In genomic region chr9:125439434-125440272, GRCh38 we compare ENCODE assay signal across 22 cellular contexts.
DNase-seq lines count a peak whose midpoint lies in the region; TF ChIP-seq lines count a peak whose summit lies in the region.
"Had no signal": no experiment of that assay in that cellular context is flagged by ENCODE, and none has a peak within 500 bp of the region (broad histone marks: within the 10 kb centered on the region; RNA-seq: fewer than 3 reads in every experiment).

No MANE protein-coding gene starts in this region.

- CTCF ChIA-PET in HEK293 (lab: Yijun Ruan, JAX), result interaction anchor here (0.5 kb wide), 1 partner anchor 776 kb away, joined by 3 read pairs; no protein-coding TSS in a partner anchor

- H3K27ac ChIP-seq in BLaER1, result no peak overlapping the region
- H3K27ac ChIP-seq in HEK293 (ENCODE audit: extremely low read depth, low read depth, low read length), result no peak overlapping the region

- H3K36me3 ChIP-seq in BLaER1 (peaks cover 45% of the 10 kb centered on the region), HEK293 (ENCODE audit: control insufficient read depth in 2 of 2, insufficient read depth in 1 of 2, low read length in 2 of 2) (peaks cover 0 to 27% of the 10 kb centered on the region in 2 experiments; a peak in 1 of 3 replicates)

- no peak overlapping the region for H3K9ac ChIP-seq in BLaER1

- H3K9me3 ChIP-seq in BLaER1 (no peaks in the 10 kb centered on the region), HEK293 (ENCODE audit: control insufficient read depth, insufficient read depth, low read depth, low read length) (no peaks in the 10 kb centered on the region)

- intact Hi-C loops in posterior cingulate gyrus (cut with DNase I), result no loop called here

- TF ChIP-seq CTCF in HEK293 (tag by site-specific recombination; IDR thresholded peaks at IDR 0.05), result no peak

- H3K4me3 ChIP-seq in BLaER1 (no peak overlapping the region), HEK293 (ENCODE audit: low read depth, low read length) (no peak overlapping the region)

- no peaks in the 10 kb centered on the region for H3K27me3 ChIP-seq in BLaER1

- H3K4me1 ChIP-seq in BLaER1 (peaks cover 17% of the 10 kb centered on the region), HEK293 (ENCODE audit: control insufficient read depth, insufficient read depth, low read length) (no peaks in the 10 kb centered on the region)

- POLR2A ChIA-PET in HEK293 (lab: Yijun Ruan, JAX), result no interaction called here

- peaks cover 47% of the 10 kb centered on the region for H4K20me1 ChIP-seq in BLaER1

- peak; percentile 9 for DNase-seq in inferior parietal cortex (ENCODE audit: extremely low spot score)
- peak in 8 of 10 donors; percentile 45 to 94 (median 70) for DNase-seq in posterior cingulate gyrus
- DNase-seq in NCI-H2227 treated with DMSO at 0.1 percent for 48 hours (lab: John Stamatoyannopoulos, UW), result no peak
- DNase-seq in MV-4-11 (lab: John Stamatoyannopoulos, UW), result no peak
- no peak for DNase-seq in stimulated activated naive CD4-positive, alpha-beta T cell treated with Interleukin-2 at 50 U/mL for 16 hours (lab: John Stamatoyannopoulos, UW)
- DNase-seq: activated CD4-positive, alpha-beta T cell treated with anti-CD3 and anti-CD28 coated beads for 4 hours; activated gamma-delta T cell treated with Interleukin-2 at 50 U/mL for 16 hours; activated T-cell treated with anti-CD3 and anti-CD28 coated beads, Interleukin-2, amount 50 U/mL, for 1 hour; Calu3; DND-41; effector memory CD8-positive, alpha-beta T cell; foreskin fibroblast; HFFc6; left colon; mesendoderm; NCI-H1694; NCI-H2171; NCI-H524 treated with DMSO at 0.1 percent for 48 hours; PC-3; retina had no signal

- peak overlapping the region; percentile 24; the same call in 1 of the 2 replicates for H3K4me2 ChIP-seq in BLaER1

TF ChIP-seq in HEK293, 187 proteins besides CTCF, POLR2A, EP300 and RAD21:
- TF ChIP-seq ZFP3 (tag by site-specific recombination; IDR thresholded peaks at IDR 0.05; ENCODE audit: low read depth) (0 out of 2 replicates have a peak, but pooled peaks have one; percentile 25), ZNF341 (tag by site-specific recombination; IDR thresholded peaks at IDR 0.05; ENCODE audit: low read depth) (0 out of 2 replicates have a peak, but pooled peaks have one; percentile 15), ZSCAN16 (tag by site-specific recombination; IDR thresholded peaks at IDR 0.05) (no peak), GLIS2 (tag by site-specific recombination; IDR thresholded peaks at IDR 0.05) (no peak), ZNF335 (tag by site-specific recombination; conservative IDR thresholded peaks at IDR 0.05) (no peak)

Comparison
In these comparisons a context has a peak if more than half of its experiments do, and no peak if none do; other contexts are left out.
1. DNase-seq: peak in inferior parietal cortex (single experiment) and posterior cingulate gyrus (8 of 10); none in NCI-H2227 treated with DMSO at 0.1 percent for 48 hours (single experiment), MV-4-11 (single experiment) and stimulated activated naive CD4-positive, alpha-beta T cell treated with Interleukin-2 at 50 U/mL for 16 hours (single experiment).